In the genomic region with DNA sequence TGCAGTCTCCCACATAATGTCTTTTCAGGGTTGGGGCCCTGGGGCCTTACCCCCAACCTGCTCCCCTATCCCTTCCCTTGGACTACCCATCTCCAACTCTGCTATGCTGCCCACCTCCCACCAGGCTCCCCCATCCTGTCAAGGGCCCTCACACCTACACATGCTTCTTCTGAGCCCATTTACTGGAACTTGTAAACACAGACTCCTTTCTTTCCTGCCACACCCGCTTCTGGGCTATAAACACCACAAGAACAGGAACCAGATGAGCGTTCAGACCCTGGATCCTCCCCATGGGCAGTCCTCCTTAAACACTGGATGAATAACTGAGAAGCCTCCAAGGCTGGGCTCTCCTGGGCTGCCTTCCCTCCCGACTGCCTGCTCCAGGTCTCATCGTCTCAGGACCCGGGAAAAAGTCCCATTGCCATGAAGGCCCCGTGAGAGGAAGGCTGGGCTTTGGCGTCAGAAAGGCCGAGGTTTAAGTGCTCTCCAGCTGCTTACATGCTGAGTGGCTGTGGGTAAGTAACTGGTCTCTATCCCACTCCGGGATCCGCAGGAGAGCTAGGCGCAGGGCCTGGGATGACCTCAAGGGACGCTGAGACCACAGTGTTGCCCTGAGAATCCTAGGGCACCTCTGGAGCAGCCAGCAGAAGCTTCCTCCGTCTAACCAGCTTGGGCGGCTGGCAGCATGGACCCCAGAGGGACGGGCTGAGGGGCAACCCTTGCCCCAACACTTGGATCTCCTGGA, we compare ENCODE assay signal across 2 cellular contexts.
TF ChIP-seq lines count a peak whose summit lies in the region.

No MANE protein-coding gene starts in this region.

TF ChIP-seq in HEK293, 187 proteins besides CTCF, POLR2A, EP300 and RAD21:
- TF ChIP-seq KLF1 (tag by site-specific recombination; IDR thresholded peaks at IDR 0.05) (0 out of 2 replicates have a peak, but pooled peaks have one; percentile 18), ZNF785 (tag by site-specific recombination; IDR thresholded peaks at IDR 0.05) (no peak), ZFHX2 (tag by site-specific recombination; conservative IDR thresholded peaks at IDR 0.05) (peak; percentile 65), EGR2 (tag by site-specific recombination; IDR thresholded peaks at IDR 0.05; ENCODE audit: low read depth) (peak; percentile 43)
- TF ChIP-seq, protein P1, sequence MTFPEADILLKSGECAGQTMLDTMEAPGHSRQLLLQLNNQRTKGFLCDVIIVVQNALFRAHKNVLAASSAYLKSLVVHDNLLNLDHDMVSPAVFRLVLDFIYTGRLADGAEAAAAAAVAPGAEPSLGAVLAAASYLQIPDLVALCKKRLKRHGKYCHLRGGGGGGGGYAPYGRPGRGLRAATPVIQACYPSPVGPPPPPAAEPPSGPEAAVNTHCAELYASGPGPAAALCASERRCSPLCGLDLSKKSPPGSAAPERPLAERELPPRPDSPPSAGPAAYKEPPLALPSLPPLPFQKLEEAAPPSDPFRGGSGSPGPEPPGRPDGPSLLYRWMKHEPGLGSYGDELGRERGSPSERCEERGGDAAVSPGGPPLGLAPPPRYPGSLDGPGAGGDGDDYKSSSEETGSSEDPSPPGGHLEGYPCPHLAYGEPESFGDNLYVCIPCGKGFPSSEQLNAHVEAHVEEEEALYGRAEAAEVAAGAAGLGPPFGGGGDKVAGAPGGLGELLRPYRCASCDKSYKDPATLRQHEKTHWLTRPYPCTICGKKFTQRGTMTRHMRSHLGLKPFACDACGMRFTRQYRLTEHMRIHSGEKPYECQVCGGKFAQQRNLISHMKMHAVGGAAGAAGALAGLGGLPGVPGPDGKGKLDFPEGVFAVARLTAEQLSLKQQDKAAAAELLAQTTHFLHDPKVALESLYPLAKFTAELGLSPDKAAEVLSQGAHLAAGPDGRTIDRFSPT (tag by site-specific recombination; IDR thresholded peaks at IDR 0.05): no peak

TF ChIP-seq in K562, 482 proteins besides CTCF, POLR2A, EP300 and RAD21:
- no peak for TF ChIP-seq GTF2F1 (IDR thresholded peaks at IDR 0.05; ENCODE audit: low read depth, low read length)
- TF ChIP-seq E2F3 (CRISPR knock-in tag; IDR thresholded peaks at IDR 0.05): no peak
- TF ChIP-seq PHB2 (IDR thresholded peaks at IDR 0.05; ENCODE audit: low read depth): no peak
- TF ChIP-seq, protein P2, sequence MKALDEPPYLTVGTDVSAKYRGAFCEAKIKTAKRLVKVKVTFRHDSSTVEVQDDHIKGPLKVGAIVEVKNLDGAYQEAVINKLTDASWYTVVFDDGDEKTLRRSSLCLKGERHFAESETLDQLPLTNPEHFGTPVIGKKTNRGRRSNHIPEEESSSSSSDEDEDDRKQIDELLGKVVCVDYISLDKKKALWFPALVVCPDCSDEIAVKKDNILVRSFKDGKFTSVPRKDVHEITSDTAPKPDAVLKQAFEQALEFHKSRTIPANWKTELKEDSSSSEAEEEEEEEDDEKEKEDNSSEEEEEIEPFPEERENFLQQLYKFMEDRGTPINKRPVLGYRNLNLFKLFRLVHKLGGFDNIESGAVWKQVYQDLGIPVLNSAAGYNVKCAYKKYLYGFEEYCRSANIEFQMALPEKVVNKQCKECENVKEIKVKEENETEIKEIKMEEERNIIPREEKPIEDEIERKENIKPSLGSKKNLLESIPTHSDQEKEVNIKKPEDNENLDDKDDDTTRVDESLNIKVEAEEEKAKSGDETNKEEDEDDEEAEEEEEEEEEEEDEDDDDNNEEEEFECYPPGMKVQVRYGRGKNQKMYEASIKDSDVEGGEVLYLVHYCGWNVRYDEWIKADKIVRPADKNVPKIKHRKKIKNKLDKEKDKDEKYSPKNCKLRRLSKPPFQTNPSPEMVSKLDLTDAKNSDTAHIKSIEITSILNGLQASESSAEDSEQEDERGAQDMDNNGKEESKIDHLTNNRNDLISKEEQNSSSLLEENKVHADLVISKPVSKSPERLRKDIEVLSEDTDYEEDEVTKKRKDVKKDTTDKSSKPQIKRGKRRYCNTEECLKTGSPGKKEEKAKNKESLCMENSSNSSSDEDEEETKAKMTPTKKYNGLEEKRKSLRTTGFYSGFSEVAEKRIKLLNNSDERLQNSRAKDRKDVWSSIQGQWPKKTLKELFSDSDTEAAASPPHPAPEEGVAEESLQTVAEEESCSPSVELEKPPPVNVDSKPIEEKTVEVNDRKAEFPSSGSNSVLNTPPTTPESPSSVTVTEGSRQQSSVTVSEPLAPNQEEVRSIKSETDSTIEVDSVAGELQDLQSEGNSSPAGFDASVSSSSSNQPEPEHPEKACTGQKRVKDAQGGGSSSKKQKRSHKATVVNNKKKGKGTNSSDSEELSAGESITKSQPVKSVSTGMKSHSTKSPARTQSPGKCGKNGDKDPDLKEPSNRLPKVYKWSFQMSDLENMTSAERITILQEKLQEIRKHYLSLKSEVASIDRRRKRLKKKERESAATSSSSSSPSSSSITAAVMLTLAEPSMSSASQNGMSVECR (CRISPR knock-in tag; IDR thresholded peaks at IDR 0.05): no peak
- TF ChIP-seq, protein P3, sequence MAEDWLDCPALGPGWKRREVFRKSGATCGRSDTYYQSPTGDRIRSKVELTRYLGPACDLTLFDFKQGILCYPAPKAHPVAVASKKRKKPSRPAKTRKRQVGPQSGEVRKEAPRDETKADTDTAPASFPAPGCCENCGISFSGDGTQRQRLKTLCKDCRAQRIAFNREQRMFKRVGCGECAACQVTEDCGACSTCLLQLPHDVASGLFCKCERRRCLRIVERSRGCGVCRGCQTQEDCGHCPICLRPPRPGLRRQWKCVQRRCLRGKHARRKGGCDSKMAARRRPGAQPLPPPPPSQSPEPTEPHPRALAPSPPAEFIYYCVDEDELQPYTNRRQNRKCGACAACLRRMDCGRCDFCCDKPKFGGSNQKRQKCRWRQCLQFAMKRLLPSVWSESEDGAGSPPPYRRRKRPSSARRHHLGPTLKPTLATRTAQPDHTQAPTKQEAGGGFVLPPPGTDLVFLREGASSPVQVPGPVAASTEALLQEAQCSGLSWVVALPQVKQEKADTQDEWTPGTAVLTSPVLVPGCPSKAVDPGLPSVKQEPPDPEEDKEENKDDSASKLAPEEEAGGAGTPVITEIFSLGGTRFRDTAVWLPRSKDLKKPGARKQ (CRISPR knock-in tag; IDR thresholded peaks at IDR 0.05): no peak
- no peak for TF ChIP-seq FOXK2 (conservative IDR thresholded peaks at IDR 0.05 in 1 of 2, IDR thresholded peaks at IDR 0.05 in 1 of 2; ENCODE audit: low read depth in 2 of 2)
